Comparison of ENCODE assay signal across 9 cellular contexts in the genomic region with DNA sequence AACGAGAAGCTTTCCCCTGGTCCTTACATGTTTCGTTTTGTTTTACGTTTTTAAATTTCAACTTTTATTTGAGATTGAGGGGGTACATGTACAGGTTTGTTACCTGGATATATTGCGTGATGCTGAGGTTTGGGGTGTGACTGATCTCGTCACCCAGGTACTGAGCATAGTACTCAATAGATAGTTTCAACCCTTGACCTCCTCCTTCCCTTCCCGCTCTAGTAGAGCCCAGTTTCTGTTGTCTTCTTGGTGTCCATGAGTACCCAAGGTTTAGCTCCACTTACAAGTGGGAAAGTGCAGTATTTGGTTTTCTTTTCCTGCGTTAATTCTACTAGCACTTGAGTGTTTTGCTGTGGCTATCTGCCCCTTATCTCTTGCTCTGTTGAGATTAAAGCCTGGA. TPM values are rescaled to one million over a fixed set of nuclear protein-coding genes. Genes with fewer than 3 reads are reported as not detected.
A peak's percentile ranks its signal among the peaks of the same experiment; 100 is the strongest.
DNase-seq lines count a peak whose midpoint lies in the region; ATAC-seq, FAIRE-seq and TF ChIP-seq lines count a peak whose summit lies in the region.
"Had no signal": no experiment of that assay in that cellular context is flagged by ENCODE, and none has a peak within 500 bp of the region (broad histone marks: within the 10 kb centered on the region; RNA-seq: fewer than 3 reads in every experiment).

No MANE protein-coding gene starts in this region.

- H3K27ac Mint-ChIP-seq in T-helper 2 cell treated with Interferon-gamma antibody and Interleukin-4, amounts not matched to agents 5 μg/mL and 100 μg/mL, for 36 hours = peak overlapping the region; percentile 63
- H3K27ac Mint-ChIP-seq in activated naive CD4-positive, alpha-beta T cell treated with anti-CD3 and anti-CD28 coated beads, Interleukin-2, amount 50 U/mL, for 72 hours = peak overlapping the region; percentile 56 to 89

- H3K79me2 ChIP-seq in keratinocyte (ENCODE audit: control insufficient read depth, insufficient read depth, low read length) = peaks cover 52% of the 10 kb centered on the region

- no peak for TF ChIP-seq CTCF in keratinocyte (optimal IDR thresholded peaks at IDR 0.05 in 1 of 3, IDR thresholded peaks at IDR 0.05 in 1 of 3, conservative IDR thresholded peaks at IDR 0.05 in 1 of 3; ENCODE audit: extremely low read depth in 1 of 3, insufficient read depth in 2 of 3, low read length in 3 of 3)

- H3K4me2 ChIP-seq in keratinocyte (ENCODE audit: control insufficient read depth, extremely low read depth, insufficient read depth, low read depth, low read length) = peak overlapping the region; percentile 91

- H3K4me3 ChIP-seq in keratinocyte (ENCODE audit: control insufficient read depth in 2 of 3, extremely low read depth in 1 of 3, insufficient read depth in 2 of 3, low read depth in 1 of 3, low read length in 3 of 3) = peak overlapping the region; percentile 80 to 97 (median 88)
- peak overlapping the region; percentile 87 to 98 (median 94) for H3K4me3 ChIP-seq in subcutaneous abdominal adipose tissue (ENCODE audit: low read depth in 1 of 5, low read length in 5 of 5)

- H3K9me3 Mint-ChIP-seq in T-helper 2 cell treated with Interferon-gamma antibody and Interleukin-4, amounts not matched to agents 5 μg/mL and 100 μg/mL, for 36 hours = no peaks in the 10 kb centered on the region
- no peaks in the 10 kb centered on the region for H3K9me3 Mint-ChIP-seq in activated naive CD4-positive, alpha-beta T cell treated with anti-CD3 and anti-CD28 coated beads, Interleukin-2, amount 50 U/mL, for 72 hours

- FAIRE-seq in keratinocyte (lab: Jason Lieb, UNC) = no peak
- FAIRE-seq: islet of Langerhans had no signal

- peaks cover 19% of the 10 kb centered on the region for H3K36me3 Mint-ChIP-seq in T-helper 2 cell treated with Interferon-gamma antibody and Interleukin-4, amounts not matched to agents 5 μg/mL and 100 μg/mL, for 36 hours (ENCODE audit: low read depth)
- peaks cover 0 to 2% of the 10 kb centered on the region in 2 donors for H3K36me3 Mint-ChIP-seq in activated naive CD4-positive, alpha-beta T cell treated with anti-CD3 and anti-CD28 coated beads, Interleukin-2, amount 50 U/mL, for 72 hours

- no peaks in the 10 kb centered on the region for H3K27me3 Mint-ChIP-seq in T-helper 2 cell treated with Interferon-gamma antibody and Interleukin-4, amounts not matched to agents 5 μg/mL and 100 μg/mL, for 36 hours (ENCODE audit: low read depth)

- dilution Hi-C loops in keratinocyte (cut with MboI; ENCODE audit: extremely low pct_ligation_motif_present, low sequenced_read_pairs) = no loop called here

- ATAC-seq in activated naive CD4-positive, alpha-beta T cell treated with anti-CD3 and anti-CD28 coated beads, Interleukin-2, amount 50 U/mL, for 72 hours = no peak

- H3K27ac ChIP-seq in keratinocyte (ENCODE audit: control insufficient read depth, insufficient read depth, low read length) (peak overlapping the region; percentile 80), subcutaneous abdominal adipose tissue (ENCODE audit: low read depth, low read length) (no peak overlapping the region)

- no peaks in the 10 kb centered on the region for H3K9me3 ChIP-seq in keratinocyte (ENCODE audit: control insufficient read depth, low read depth, low read length)
- no peaks in the 10 kb centered on the region for H3K9me3 ChIP-seq in subcutaneous abdominal adipose tissue (ENCODE audit: control insufficient read depth in 5 of 5, low read length in 5 of 5)

- no peaks in the 10 kb centered on the region for H3K9me1 ChIP-seq in keratinocyte (ENCODE audit: control insufficient read depth, extremely low read depth, insufficient read depth, low read length)

- H3K9ac ChIP-seq in keratinocyte (ENCODE audit: control insufficient read depth, extremely low read depth, insufficient read depth, low read length) = peak overlapping the region; percentile 85
- peak overlapping the region; percentile 91 to 98 (median 96) for H3K9ac ChIP-seq in subcutaneous abdominal adipose tissue (ENCODE audit: low read length in 5 of 5)

- H3K4me1 ChIP-seq in keratinocyte (ENCODE audit: control insufficient read depth, extremely low read depth, insufficient read depth, low read length) = peaks cover 22% of the 10 kb centered on the region
- peaks cover 6 to 30% (median 24%) of the 10 kb centered on the region in 5 donors for H3K4me1 ChIP-seq in subcutaneous abdominal adipose tissue (ENCODE audit: control insufficient read depth in 5 of 5, insufficient read depth in 5 of 5, low read length in 5 of 5)

- no peaks in the 10 kb centered on the region for H3K36me3 ChIP-seq in keratinocyte (ENCODE audit: control insufficient read depth in 2 of 2, extremely low read depth in 1 of 2, insufficient read depth in 2 of 2, low read length in 2 of 2)
- H3K36me3 ChIP-seq in subcutaneous abdominal adipose tissue (ENCODE audit: control insufficient read depth in 5 of 5, insufficient read depth in 5 of 5, low read length in 5 of 5) = no peaks in the 10 kb centered on the region

- H4K20me1 ChIP-seq in keratinocyte (ENCODE audit: control insufficient read depth, extremely low read depth, insufficient read depth, low read length) = no peaks in the 10 kb centered on the region

- peaks cover 15% of the 10 kb centered on the region for H3K4me1 Mint-ChIP-seq in T-helper 2 cell treated with Interferon-gamma antibody and Interleukin-4, amounts not matched to agents 5 μg/mL and 100 μg/mL, for 36 hours (ENCODE audit: low read depth)

- H3K27me3 ChIP-seq in keratinocyte (ENCODE audit: control insufficient read depth, extremely low read depth, insufficient read depth, low read length) (no peaks in the 10 kb centered on the region), subcutaneous abdominal adipose tissue (ENCODE audit: control insufficient read depth in 5 of 5, insufficient read depth in 4 of 5, low read length in 5 of 5) (no peaks in the 10 kb centered on the region)

- H2AFZ ChIP-seq in keratinocyte (ENCODE audit: control insufficient read depth, low read length) = no peak overlapping the region

- DNase-seq in T-helper 2 cell treated with Interferon-gamma antibody and Interleukin-4, amounts not matched to agents 5 μg/mL and 100 μg/mL, for 36 hours (ENCODE audit: low spot score) = no peak
- DNase-seq in T-helper 2 cell (no peak), keratinocyte (ENCODE audit: low read depth, low spot score) (no peak), AG20443 (ENCODE audit: low spot score) (no peak), NCI-H82 (lab: John Stamatoyannopoulos, UW) (no peak), dedifferentiated amniotic fluid mesenchymal stem cell (ENCODE audit: extremely low spot score) (no peak)
- DNase-seq in activated naive CD4-positive, alpha-beta T cell treated with anti-CD3 and anti-CD28 coated beads, Interleukin-2, amount 50 U/mL, for 72 hours (ENCODE audit: low spot score in 2 of 2) = no peak

- peak overlapping the region; percentile 85 for H3K4me3 Mint-ChIP-seq in T-helper 2 cell treated with Interferon-gamma antibody and Interleukin-4, amounts not matched to agents 5 μg/mL and 100 μg/mL, for 36 hours

RNA-seq across cellular contexts. Expression of a gene that starts 47.1 kb away (rescaled TPM):
- total RNA-seq in activated naive CD4-positive, alpha-beta T cell treated with anti-CD3 and anti-CD28 coated beads, Interleukin-2, amount 50 U/mL, for 72 hours = 10 to 100 TPM; 30.1 to 36.0 TPM
- 7.9 to 11.7 TPM (median 11.4 TPM) in 3 replicates for polyA plus RNA-seq in keratinocyte
- polyA plus RNA-seq in keratinocyte (2011; ENCODE audit: low read depth) = 5.7 TPM
- polyA plus RNA-seq in keratinocyte (2011; cell fraction: cytosol; rRNA removed) = 3.6 and 9.8 TPM in 2 replicates
- 11.7 and 19.3 TPM in 2 replicates for polyA plus RNA-seq in keratinocyte (2011; cell fraction: nucleus; rRNA removed)
- 18.2 and 28.4 TPM in 2 replicates for polyA plus RNA-seq in keratinocyte (2012; ENCODE audit: low replicate concordance)
- 2.6 to 16.7 TPM (median 14.7 TPM) in 3 replicates for polyA minus RNA-seq in keratinocyte
- 32.2 TPM for polyA minus RNA-seq in keratinocyte (2011; cell fraction: cytosol; rRNA and poly(A)+ RNA removed)
- polyA minus RNA-seq in keratinocyte (2011; cell fraction: nucleus; rRNA and poly(A)+ RNA removed) = 25.5 and 28.8 TPM in 2 replicates
